ENCODE assay signal across 7 cellular contexts in genomic region chr5:104316676-104317075, GRCh38.
DNase-seq lines count a peak whose midpoint lies in the region; ATAC-seq and TF ChIP-seq lines count a peak whose summit lies in the region.
"Not testable (repeated sequence)": the region's sequence is repeated elsewhere in the genome, so short reads cannot be mapped to it uniquely, and the experiment has no call there.

No MANE protein-coding gene starts in this region.

- H3K4me1 ChIP-seq in foreskin keratinocyte = not testable (repeated sequence)

- not testable (repeated sequence) for H3K36me3 ChIP-seq in WERI-Rb-1

- ATAC-seq in foreskin keratinocyte = not testable (repeated sequence)

- not testable (repeated sequence) for H3K4me3 ChIP-seq in WERI-Rb-1 (ENCODE audit: low read depth, low read length); epithelial cell of esophagus (ENCODE audit: low read length)

- peak; percentile 7 for DNase-seq in GDM1 (lab: John Stamatoyannopoulos, UW)
- peak; percentile 34 for DNase-seq in LoVo (ENCODE audit: low spot score)
- DNase-seq in NOMO-1 treated with DMSO at 0.1 percent for 48 hours (lab: John Stamatoyannopoulos, UW; ENCODE audit: unreplicated experiment) = peak; percentile 7
- peak; percentile 13 for DNase-seq in WERI-Rb-1
- DNase-seq in epithelial cell of esophagus (ENCODE audit: low read depth) = peak; percentile 74
- peak; percentile 32 to 54 for DNase-seq in foreskin keratinocyte
- peak; percentile 1 for DNase-seq in non-pigmented ciliary epithelial cell (ENCODE audit: low read depth)

- H3K27ac ChIP-seq in WERI-Rb-1, foreskin keratinocyte: not testable (repeated sequence)

- not testable (repeated sequence) for TF ChIP-seq CTCF in WERI-Rb-1 (IDR thresholded peaks at IDR 0.05; ENCODE audit: low read depth, low read length); epithelial cell of esophagus (IDR thresholded peaks at IDR 0.05; ENCODE audit: insufficient read depth, low read depth, low read length, missing control alignments); foreskin keratinocyte (conservative IDR thresholded peaks at IDR 0.05)

- H3K9me3 ChIP-seq in WERI-Rb-1 (ENCODE audit: severe bottlenecking) = not testable (repeated sequence)

- not testable (repeated sequence) for H3K27me3 ChIP-seq in WERI-Rb-1 (ENCODE audit: insufficient read depth, low read depth, severe bottlenecking); foreskin keratinocyte

Comparison
In these comparisons a context has a peak if more than half of its experiments do, and no peak if none do; other contexts are left out.
1. DNase-seq: peak in every context shown above with its lines; median percentile 74 in epithelial cell of esophagus; 43 in foreskin keratinocyte; 34 in LoVo; 13 in WERI-Rb-1; 7 in GDM1; 7 in NOMO-1 treated with DMSO at 0.1 percent for 48 hours; 1 in non-pigmented ciliary epithelial cell.